In the genomic region with DNA sequence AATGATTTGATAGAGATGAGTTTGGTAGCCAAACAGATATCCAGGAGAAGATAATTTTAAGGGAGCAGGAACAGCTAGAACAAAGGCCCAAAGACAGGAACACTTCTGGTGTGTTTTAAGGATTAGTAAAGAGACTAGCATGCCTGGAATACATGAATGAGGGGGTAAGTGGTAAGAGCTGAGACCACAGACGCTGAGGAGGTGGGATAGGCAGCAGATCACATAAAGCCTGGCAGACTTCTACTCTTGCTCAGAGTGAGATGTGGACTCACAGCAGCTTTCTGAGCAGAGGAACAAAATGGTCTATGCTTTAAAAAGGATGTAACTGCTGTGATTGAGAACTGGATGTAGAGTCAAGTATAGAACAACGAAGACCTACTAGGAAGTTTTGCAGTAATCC, we compare ENCODE assay signal across 23 cellular contexts.
"Had no signal": no experiment of that assay in that cellular context is flagged by ENCODE, and none has a peak within 500 bp of the region (broad histone marks: within the 10 kb centered on the region; RNA-seq: fewer than 3 reads in every experiment).

No MANE protein-coding gene starts in this region.

- H3K9ac ChIP-seq: parathyroid adenoma had no signal

- H3K4me1 Mint-ChIP-seq: activated naive CD4-positive, alpha-beta T cell treated with anti-CD3 and anti-CD28 coated beads, Interleukin-2, amount 50 U/mL, for 24 hours; naive thymus-derived CD8-positive, alpha-beta T cell had no signal

- H3K36me3 Mint-ChIP-seq: activated naive CD4-positive, alpha-beta T cell treated with anti-CD3 and anti-CD28 coated beads, Interleukin-2, amount 50 U/mL, for 24 hours; brain; naive thymus-derived CD8-positive, alpha-beta T cell had no signal

- H3K4me3 ChIP-seq: colonic mucosa, dorsolateral prefrontal cortex, esophagus muscularis mucosa, lower lobe of right lung, tibial artery had no signal

- H3K4me3 Mint-ChIP-seq: activated CD8-positive, alpha-beta T cell treated with anti-CD3 and anti-CD28 coated beads, Interleukin-2, amount 10 ng/mL, durations not matched to agents 7 days and 5 days; activated naive CD4-positive, alpha-beta T cell treated with anti-CD3 and anti-CD28 coated beads, Interleukin-2, amount 50 U/mL, for 24 hours; effector memory CD8-positive, alpha-beta T cell; naive thymus-derived CD8-positive, alpha-beta T cell; stimulated activated naive CD8-positive, alpha-beta T cell treated with anti-CD3 and anti-CD28 coated beads, Interleukin-15, Interleukin-2, amounts not matched to agents 100 ng/mL and 50 ng/mL, for 24 hours had no signal

- H3K27ac Mint-ChIP-seq: activated CD8-positive, alpha-beta T cell treated with anti-CD3 and anti-CD28 coated beads, Interleukin-2, amount 10 ng/mL, durations not matched to agents 7 days and 5 days; activated naive CD4-positive, alpha-beta T cell treated with anti-CD3 and anti-CD28 coated beads, Interleukin-2, amount 50 U/mL, for 24 hours; effector memory CD8-positive, alpha-beta T cell; naive thymus-derived CD8-positive, alpha-beta T cell; stimulated activated naive CD8-positive, alpha-beta T cell treated with anti-CD3 and anti-CD28 coated beads, Interleukin-15, Interleukin-2, amounts not matched to agents 100 ng/mL and 50 ng/mL, for 24 hours had no signal

- DNase-seq: activated CD4-positive, alpha-beta T cell treated with anti-CD3 and anti-CD28 coated beads for 1 hour; activated CD4-positive, alpha-beta T cell treated with anti-CD3 and anti-CD28 coated beads, Interleukin-2, amount 50 U/mL, for 1 hour; activated CD8-positive, alpha-beta T cell treated with anti-CD3 and anti-CD28 coated beads, Interleukin-2, amount 10 ng/mL, durations not matched to agents 7 days and 5 days; activated gamma-delta T cell treated with Interleukin-2 at 50 U/mL for 16 hours; central memory CD4-positive, alpha-beta T cell; colonic mucosa; effector memory CD8-positive, alpha-beta T cell; hippocampal formation; kidney; lower lobe of right lung; naive thymus-derived CD8-positive, alpha-beta T cell; right cardiac atrium; stimulated activated CD4-positive, alpha-beta T cell treated with anti-CD3 and anti-CD28 coated beads, Interleukin-1b, Interleukin-23, amount 100 ng/mL, for 48 hours; substantia nigra; tibial artery had no signal

- H3K27ac ChIP-seq: colonic mucosa, esophagus muscularis mucosa, lower lobe of right lung, neutrophil, parathyroid adenoma, tibial artery, VCaP had no signal

- H3K9me3 ChIP-seq: colonic mucosa, esophagus muscularis mucosa, lower lobe of right lung, neutrophil, tibial artery had no signal

- H3K36me3 ChIP-seq: colonic mucosa, esophagus muscularis mucosa, lower lobe of right lung, neutrophil, tibial artery had no signal

- H3K27me3 Mint-ChIP-seq: activated naive CD4-positive, alpha-beta T cell treated with anti-CD3 and anti-CD28 coated beads, Interleukin-2, amount 50 U/mL, for 24 hours; brain; effector memory CD8-positive, alpha-beta T cell; naive thymus-derived CD8-positive, alpha-beta T cell; stimulated activated naive CD8-positive, alpha-beta T cell treated with anti-CD3 and anti-CD28 coated beads, Interleukin-15, Interleukin-2, amounts not matched to agents 100 ng/mL and 50 ng/mL, for 24 hours had no signal

- H3K27me3 ChIP-seq: colonic mucosa, dorsolateral prefrontal cortex, esophagus muscularis mucosa, neutrophil, tibial artery had no signal

- H3K9me3 Mint-ChIP-seq: activated naive CD4-positive, alpha-beta T cell treated with anti-CD3 and anti-CD28 coated beads, Interleukin-2, amount 50 U/mL, for 24 hours; brain; stimulated activated naive CD8-positive, alpha-beta T cell treated with anti-CD3 and anti-CD28 coated beads, Interleukin-15, Interleukin-2, amounts not matched to agents 100 ng/mL and 50 ng/mL, for 24 hours had no signal

- H3K4me1 ChIP-seq: colonic mucosa, lower lobe of right lung, tibial artery had no signal

- ATAC-seq: activated CD8-positive, alpha-beta T cell treated with anti-CD3 and anti-CD28 coated beads, Interleukin-2, amount 10 ng/mL, durations not matched to agents 7 days and 5 days; effector memory CD8-positive, alpha-beta T cell; lower lobe of right lung; naive thymus-derived CD8-positive, alpha-beta T cell; right cardiac atrium had no signal
